ENCODE assay signal across 8 cellular contexts in the genomic region with DNA sequence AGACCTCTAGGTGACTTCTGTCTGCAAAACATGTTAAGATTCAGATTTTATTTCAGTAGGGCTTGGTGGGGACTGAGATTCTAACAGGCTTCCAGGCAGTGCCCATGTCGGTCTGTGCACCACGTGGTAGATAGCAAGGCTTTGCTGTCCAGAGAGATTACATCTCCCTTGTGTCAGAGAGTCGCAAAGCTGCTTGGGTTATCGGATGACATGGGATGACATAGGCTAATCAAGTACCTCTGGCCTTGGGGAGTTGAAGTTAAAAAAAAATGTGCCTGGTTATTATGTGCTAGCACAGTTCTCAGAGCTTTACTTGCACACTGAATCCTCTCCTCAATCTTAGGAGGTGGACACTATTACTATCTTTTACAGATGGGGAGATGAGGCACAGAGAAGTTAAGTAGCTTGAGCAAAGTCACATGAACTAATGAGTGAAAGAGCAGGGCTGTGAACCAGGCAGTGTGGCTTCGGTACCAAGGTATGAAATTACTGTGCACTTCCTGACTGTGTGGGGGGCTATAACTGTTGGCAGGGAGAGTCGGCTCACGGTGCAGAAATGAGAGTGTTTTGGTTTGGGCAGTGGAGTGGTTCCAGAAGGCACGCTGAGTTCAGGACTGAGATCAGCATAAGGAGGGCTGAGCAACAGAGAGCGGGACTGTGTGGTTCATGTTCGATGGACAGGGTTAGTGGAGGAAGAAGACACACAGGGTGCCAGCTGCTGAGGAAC. TPM values are rescaled to one million over a fixed set of nuclear protein-coding genes. Genes with fewer than 3 reads are reported as not detected.
DNase-seq lines count a peak whose midpoint lies in the region; ATAC-seq and TF ChIP-seq lines count a peak whose summit lies in the region.

No MANE protein-coding gene starts in this region.

- POLR2A ChIA-PET in PC-9 (lab: Charles Lee; ENCODE audit: unreplicated experiment) = no interaction called here

- no peaks in the 10 kb centered on the region for H4K20me1 ChIP-seq in PC-9 (ENCODE audit: insufficient read depth)

- no peak for TF ChIP-seq POLR2A in thyroid gland (IDR thresholded peaks at IDR 0.05)

- intact Hi-C loops in thyroid gland (cut with DNase I) = loop anchor here (10.0 kb wide), 1 partner anchor 88 kb away; no protein-coding TSS in a partner anchor
- intact Hi-C loops in PC-9 (cut with micrococcal nuclease; ENCODE audit: unreplicated experiment) = no loop called here

- in situ Hi-C loops in astrocyte of the cerebellum (cut with HindIII; ENCODE audit: low sequenced_read_pairs) = no loop called here

- H3K36me3 ChIP-seq in thyroid gland (no peaks in the 10 kb centered on the region), PC-9 (ENCODE audit: low read depth) (no peaks in the 10 kb centered on the region)

- CTCF ChIA-PET in PC-9 (lab: Charles Lee) = no interaction called here

- H3K27me3 ChIP-seq in thyroid gland (no peaks in the 10 kb centered on the region), PC-9 (ENCODE audit: insufficient read depth, low read depth) (no peaks in the 10 kb centered on the region)

- no peaks in the 10 kb centered on the region for H3K79me2 ChIP-seq in PC-9 (ENCODE audit: low read depth)

- TF ChIP-seq CTCF in GM10266 (IDR thresholded peaks at IDR 0.05; ENCODE audit: control insufficient read depth, insufficient read depth, low read depth, missing control alignments) (no peak), astrocyte of the cerebellum (IDR thresholded peaks at IDR 0.05; ENCODE audit: low read depth, low read length, missing control alignments) (no peak), thyroid gland (IDR thresholded peaks at IDR 0.05) (no peak), PC-9 (conservative IDR thresholded peaks at IDR 0.05) (no peak)

- no peak overlapping the region for H2AFZ ChIP-seq in PC-9

- DNase-seq in GM10266 (ENCODE audit: extremely low spot score) (peak; percentile 42), astrocyte of the cerebellum (ENCODE audit: low read depth) (peak; percentile 55), thyroid gland (peak; percentile 80 to 83), PC-9 (no peak), NCI-H226 (no peak), DMS79 (lab: John Stamatoyannopoulos, UW) (no peak)

- ATAC-seq in GM19438 (IDR thresholded peaks at IDR 0.05; ENCODE audit: low read depth, unreplicated experiment) (peak; percentile 84), HG03432 (IDR thresholded peaks at IDR 0.05; ENCODE audit: unreplicated experiment) (peak; percentile 92)

- WGBS in thyroid gland, 2 donors = 45 to 49% methylated on average over 10 of the region's 10 CpGs

- no TSS peak for BruUV-seq in PC-9 (replicated peaks; lab: Mats Ljungman, UMichigan)

- H3K4me1 ChIP-seq in thyroid gland (peaks cover 14 to 19% of the 10 kb centered on the region in 2 donors), PC-9 (replicated peaks; ENCODE audit: insufficient read depth) (no peaks in the 10 kb centered on the region)

- H3K9me3 ChIP-seq in thyroid gland (no peaks in the 10 kb centered on the region), PC-9 (ENCODE audit: insufficient read depth, low read depth) (no peaks in the 10 kb centered on the region)

- no peak overlapping the region for H3K4me3 ChIP-seq in astrocyte of the cerebellum (ENCODE audit: low read depth, low read length)
- no peak overlapping the region for H3K4me3 ChIP-seq in thyroid gland (replicated peaks in 1 of 3)
- H3K4me3 ChIP-seq in PC-9 = no peak overlapping the region

- no peaks in the 10 kb centered on the region for H3F3A ChIP-seq in PC-9 (ENCODE audit: insufficient read depth, low read depth)

- no peaks in the 10 kb centered on the region for H3K9me2 ChIP-seq in PC-9 (ENCODE audit: insufficient read depth)

- H3K4me2 ChIP-seq in PC-9 = no peak overlapping the region

- H3K27ac ChIP-seq in thyroid gland = peak overlapping the region; percentile 34 to 62 (median 54)
- H3K27ac ChIP-seq in PC-9 = no peak overlapping the region

RNA-seq across cellular contexts. Expression of gene FARS2, which starts 41.1 kb away (rescaled TPM):
- 10 to 100 TPM; 27.4 to 47.1 (median 34.2) TPM for total RNA-seq in thyroid gland
- 25.1 and 26.7 TPM in 2 replicates for total RNA-seq in PC-9 (2021)

RNA-seq across cellular contexts. Expression of gene LYRM4, which starts 41.6 kb away (rescaled TPM):
- total RNA-seq in thyroid gland (10 to 100 TPM; 26.7 to 32.2 (median 29.5) TPM), PC-9 (2021) (30.6 and 37.0 TPM in 2 replicates)

Comparison
In these comparisons a context has a peak if more than half of its experiments do, and no peak if none do; other contexts are left out.
1. DNase-seq: peak in GM10266 (single experiment), astrocyte of the cerebellum (single experiment) and thyroid gland (2 of 2); none in PC-9 (0 of 2), NCI-H226 (single experiment) and DMS79 (single experiment).